ENCODE assay signal across 1 cellular context in genomic region chr14:103562385-103563088, GRCh38.
TF ChIP-seq lines count a peak whose summit lies in the region.

Gene BAG5, minus strand, starts transcription at chr14:103562657. Its CDS starts 1,493 bp downstream, at chr14:103561164.
Gene COA8, plus strand, starts transcription at chr14:103562960. Its CDS starts 42 bp downstream, at chr14:103563002.

TF ChIP-seq in HepG2, 621 proteins besides CTCF, POLR2A, EP300 and RAD21 (continued from another document and continues in another):
- TF ChIP-seq MYPOP (CRISPR knock-in tag; IDR thresholded peaks at IDR 0.05): peak; percentile 34; the same call in 1 of the 2 replicates
- no peak for TF ChIP-seq PAX8 (CRISPR knock-in tag; IDR thresholded peaks at IDR 0.05; ENCODE audit: borderline replicate concordance)
- TF ChIP-seq ZNF337 (CRISPR knock-in tag; IDR thresholded peaks at IDR 0.05; ENCODE audit: borderline replicate concordance, low read depth): 0 out of 2 replicates have a peak, but pooled peaks have one; percentile 29
- peak; percentile 42; the same call in 1 of the 2 replicates for TF ChIP-seq ZFP91 (CRISPR knock-in tag; IDR thresholded peaks at IDR 0.05; ENCODE audit: borderline replicate concordance)
- TF ChIP-seq ZNF143 (CRISPR knock-in tag; IDR thresholded peaks at IDR 0.05): peak; percentile 35; the same call in 1 of the 2 replicates
- TF ChIP-seq ETV5 (CRISPR knock-in tag; IDR thresholded peaks at IDR 0.05; ENCODE audit: borderline replicate concordance): peak; percentile 15; the same call in 1 of the 2 replicates
- TF ChIP-seq MXD1 (CRISPR knock-in tag; IDR thresholded peaks at IDR 0.05): peak; percentile 77; the same call in 1 of the 2 replicates
- TF ChIP-seq ZNF451 (CRISPR knock-in tag; IDR thresholded peaks at IDR 0.05): peak; percentile 86; the same call in 1 of the 2 replicates
- peak; percentile 61 for TF ChIP-seq ZNF790 (CRISPR knock-in tag; IDR thresholded peaks at IDR 0.05; ENCODE audit: borderline replicate concordance)
- TF ChIP-seq MYC (CRISPR knock-in tag; IDR thresholded peaks at IDR 0.05; ENCODE audit: borderline replicate concordance): peak; percentile 85; the same call in 1 of the 2 replicates
- peak; percentile 86 for TF ChIP-seq PHF20 (CRISPR knock-in tag; IDR thresholded peaks at IDR 0.05)
- TF ChIP-seq U2AF2 (IDR thresholded peaks at IDR 0.05; ENCODE audit: low read depth, low read length): no peak
- TF ChIP-seq TFE3 (CRISPR knock-in tag; IDR thresholded peaks at IDR 0.05): no peak
- TF ChIP-seq ZSCAN21 (CRISPR knock-in tag; IDR thresholded peaks at IDR 0.05; ENCODE audit: borderline replicate concordance): peak; percentile 31; the same call in 1 of the 2 replicates
- peak; percentile 98 for TF ChIP-seq ZBTB7B (CRISPR knock-in tag; IDR thresholded peaks at IDR 0.05)
- no peak for TF ChIP-seq ZNF704 (CRISPR knock-in tag; IDR thresholded peaks at IDR 0.05; ENCODE audit: borderline replicate concordance)
- TF ChIP-seq DDIT3 (CRISPR knock-in tag; IDR thresholded peaks at IDR 0.05): no peak
- 0 out of 2 replicates have a peak, but pooled peaks have one; percentile 46 for TF ChIP-seq ZNF343 (CRISPR knock-in tag; IDR thresholded peaks at IDR 0.05)
- TF ChIP-seq ELF3 (CRISPR knock-in tag; IDR thresholded peaks at IDR 0.05): peak; percentile 61
- TF ChIP-seq GATAD2A (CRISPR knock-in tag; IDR thresholded peaks at IDR 0.05): 0 out of 2 replicates have a peak, but pooled peaks have one; percentile 11
- TF ChIP-seq ZFY (CRISPR knock-in tag; IDR thresholded peaks at IDR 0.05): peak; percentile 90
- TF ChIP-seq IRF9 (CRISPR knock-in tag; IDR thresholded peaks at IDR 0.05; ENCODE audit: borderline replicate concordance): 0 out of 2 replicates have a peak, but pooled peaks have one; percentile 6
- TF ChIP-seq ZSCAN31 (CRISPR knock-in tag; IDR thresholded peaks at IDR 0.05; ENCODE audit: low read depth): peak; percentile 63; the same call in 1 of the 2 replicates
- 0 out of 2 replicates have a peak, but pooled peaks have one; percentile 78 for TF ChIP-seq ARNT2 (CRISPR knock-in tag; IDR thresholded peaks at IDR 0.05; ENCODE audit: low read depth)
- TF ChIP-seq CHD2 (IDR thresholded peaks at IDR 0.05; ENCODE audit: low read depth, low read length): peak; percentile 65; the same call in 1 of the 2 replicates
- TF ChIP-seq CREM (IDR thresholded peaks at IDR 0.05): no peak
- no peak for TF ChIP-seq CREM (CRISPR knock-in tag; IDR thresholded peaks at IDR 0.05)
- peak; percentile 80 for TF ChIP-seq DMAP1 (CRISPR knock-in tag; IDR thresholded peaks at IDR 0.05)
- no peak for TF ChIP-seq NR2F6 (IDR thresholded peaks at IDR 0.05)
- 0 out of 2 replicates have a peak, but pooled peaks have one; percentile 13 for TF ChIP-seq NR2F6 (CRISPR knock-in tag; IDR thresholded peaks at IDR 0.05)
- TF ChIP-seq GMEB2 (CRISPR knock-in tag; IDR thresholded peaks at IDR 0.05; ENCODE audit: low read depth): peak; percentile 38; the same call in 1 of the 2 replicates
- no peak for TF ChIP-seq LRRFIP1 (CRISPR knock-in tag; conservative IDR thresholded peaks at IDR 0.05)
- TF ChIP-seq SALL1 (CRISPR knock-in tag; IDR thresholded peaks at IDR 0.05): peak; percentile 41
- 0 out of 2 replicates have a peak, but pooled peaks have one; percentile 30 for TF ChIP-seq BRD4 (CRISPR knock-in tag; IDR thresholded peaks at IDR 0.05)
- TF ChIP-seq ZNF772 (CRISPR knock-in tag; IDR thresholded peaks at IDR 0.05): peak; percentile 67; the same call in 1 of the 2 replicates
- 0 out of 2 replicates have a peak, but pooled peaks have one; percentile 67 for TF ChIP-seq NR1H2 (CRISPR knock-in tag; IDR thresholded peaks at IDR 0.05; ENCODE audit: borderline replicate concordance, low read depth)
- TF ChIP-seq KAT8 (CRISPR knock-in tag; IDR thresholded peaks at IDR 0.05): peak; percentile 93
- no peak; the same call in 1 of the 2 replicates for TF ChIP-seq ZBTB39 (CRISPR knock-in tag; IDR thresholded peaks at IDR 0.05)
- TF ChIP-seq ZBTB1 (CRISPR knock-in tag; IDR thresholded peaks at IDR 0.05; ENCODE audit: borderline replicate concordance): 0 out of 2 replicates have a peak, but pooled peaks have one; percentile 51
- TF ChIP-seq REPIN1 (CRISPR knock-in tag; IDR thresholded peaks at IDR 0.05; ENCODE audit: borderline replicate concordance, low read depth): peak; percentile 51; the same call in 1 of the 2 replicates
- peak; percentile 83; the same call in 1 of the 2 replicates for TF ChIP-seq ARID4A (CRISPR knock-in tag; IDR thresholded peaks at IDR 0.05; ENCODE audit: borderline replicate concordance)
- TF ChIP-seq TAF15 (IDR thresholded peaks at IDR 0.05; ENCODE audit: low read depth, low read length, poor library complexity, severe bottlenecking): peak; percentile 32
- peak; percentile 89 for TF ChIP-seq ZNF563 (CRISPR knock-in tag; IDR thresholded peaks at IDR 0.05)
